21 cellular contexts compared by ENCODE assay signal in the genomic region with DNA sequence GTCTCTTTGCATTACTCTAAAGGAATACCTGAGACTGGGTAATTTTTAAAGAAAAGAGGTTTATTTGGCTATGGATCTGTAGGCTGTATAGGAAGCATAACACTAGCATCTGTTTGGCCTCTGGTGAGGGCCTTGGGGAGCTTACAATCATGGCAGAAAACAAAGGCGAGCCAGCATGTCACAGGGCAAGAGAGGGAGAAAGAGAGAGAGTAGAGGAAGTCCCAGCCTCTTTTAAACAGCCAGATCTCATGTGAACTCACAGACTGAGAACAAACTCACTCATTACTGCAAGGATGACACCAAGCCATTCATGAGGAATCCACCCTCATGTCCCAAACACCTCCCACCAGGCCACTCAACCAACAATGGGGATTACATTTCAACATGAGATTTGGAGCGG.
"Had no signal": no experiment of that assay in that cellular context is flagged by ENCODE, and none has a peak within 500 bp of the region (broad histone marks: within the 10 kb centered on the region; RNA-seq: fewer than 3 reads in every experiment).

No MANE protein-coding gene starts in this region.

- H3K27ac ChIP-seq: KMS-11, RWPE1, SJCRH30 had no signal

- FAIRE-seq: HepG2, RCC 7860 had no signal

- H3K27me3 ChIP-seq: SJCRH30 had no signal

- DNase-seq: IMR-90, Kasumi-1, MM.1S, NCI-H1092 treated with DMSO at 0.1 percent for 48 hours, NCI-H1436, NCI-H187, NCI-H2029, NCI-H2081 treated with DMSO at 0.1 percent for 48 hours, NCI-H2227 treated with DMSO at 0.1 percent for 48 hours, NCI-H446, NCI-H510A, NCI-H524 treated with DMSO at 0.1 percent for 48 hours, NCI-H69, NCI-H774, SHP77 treated with DMSO at 0.1 percent for 48 hours, SJCRH30 had no signal

- H3K9me3 ChIP-seq: SJCRH30 had no signal

- H3K4me1 ChIP-seq: SJCRH30 had no signal

- H3K36me3 ChIP-seq: SJCRH30 had no signal

- H3K4me2 ChIP-seq: KMS-11 had no signal

- H3K9ac ChIP-seq: KMS-11 had no signal

- ATAC-seq: HepG2, SK-N-SH treated with all-trans-retinoic acid at 6 μM for 48 hours had no signal

- H3K4me3 ChIP-seq: SJCRH30 had no signal
